Comparison of ENCODE assay signal across 17 cellular contexts in genomic region chr9:122815544-122815943, GRCh38. TPM values are rescaled to one million over a fixed set of nuclear protein-coding genes. Genes with fewer than 3 reads are reported as not detected.
DNase-seq lines count a peak whose midpoint lies in the region; ATAC-seq and TF ChIP-seq lines count a peak whose summit lies in the region.
"Had no signal": no experiment of that assay in that cellular context is flagged by ENCODE, and none has a peak within 500 bp of the region (broad histone marks: within the 10 kb centered on the region; RNA-seq: fewer than 3 reads in every experiment).

No MANE protein-coding gene starts in this region.

- H3K4me3 Mint-ChIP-seq in activated naive CD4-positive, alpha-beta T cell treated with anti-CD3 and anti-CD28 coated beads for 36 hours = peak overlapping the region; percentile 65
- peak overlapping the region in 1 of 2 donors; percentile 66 for H3K4me3 Mint-ChIP-seq in effector memory CD8-positive, alpha-beta T cell

- no peak for TF ChIP-seq POLR2A in gastrocnemius medialis (IDR thresholded peaks at IDR 0.05)

- DNase-seq in activated naive CD4-positive, alpha-beta T cell treated with anti-CD3 and anti-CD28 coated beads for 36 hours = no peak
- DNase-seq in activated naive CD4-positive, alpha-beta T cell treated with Interleukin-2 at 50 U/mL for 16 hours = no peak
- DNase-seq in M059J (ENCODE audit: low read depth) = peak; percentile 50
- DNase-seq in effector memory CD8-positive, alpha-beta T cell = no peak
- DNase-seq in gastrocnemius medialis = no peak
- DNase-seq in DMS53 treated with DMSO at 0.1 percent for 48 hours (lab: John Stamatoyannopoulos, UW; ENCODE audit: unreplicated experiment) = no peak
- no peak for DNase-seq in COLO829 (ENCODE audit: low spot score)
- DNase-seq: DMS 273 treated with DMSO at 0.1 percent for 48 hours, glutamatergic neuron, midbrain, NCI-H1105 treated with DMSO at 0.1 percent for 48 hours, NCI-H748 treated with DMSO at 0.1 percent for 48 hours, nucleus accumbens, SK-N-SH had no signal

- no peaks in the 10 kb centered on the region for H3K9me3 Mint-ChIP-seq in activated naive CD4-positive, alpha-beta T cell treated with anti-CD3 and anti-CD28 coated beads for 36 hours
- no peaks in the 10 kb centered on the region for H3K9me3 Mint-ChIP-seq in effector memory CD8-positive, alpha-beta T cell

- CTCF ChIA-PET in activated naive CD4-positive, alpha-beta T cell treated with anti-CD3 and anti-CD28 coated beads for 36 hours (lab: Charles Lee) = interaction anchor here (1.0 to 1.4 kb wide), 3 partner anchors 175 to 691 kb away, joined by 3 to 4 read pairs (median 4); no protein-coding TSS in a partner anchor

- in situ Hi-C loops in gastrocnemius medialis (cut with MboI; ENCODE audit: low sequenced_read_pairs in 4 of 4) = loop anchor here (10.0 to 25.0 kb wide), 6 partner anchors 351 to 703 kb away; partner anchors contain the start of gene PTGS1 (in 1 of the 4)

- H3K4me3 ChIP-seq in gastrocnemius medialis = no peak overlapping the region
- H3K4me3 ChIP-seq: K562 had no signal

- peak overlapping the region in 3 of 4 donors; percentile 51 to 60 (median 51) for H3K27ac ChIP-seq in gastrocnemius medialis

- peaks cover 15% of the 10 kb centered on the region for H3K36me3 Mint-ChIP-seq in activated naive CD4-positive, alpha-beta T cell treated with anti-CD3 and anti-CD28 coated beads for 36 hours (ENCODE audit: low read depth)
- peaks cover 16% of the 10 kb centered on the region for H3K36me3 Mint-ChIP-seq in effector memory CD8-positive, alpha-beta T cell (ENCODE audit: insufficient read depth)

- H3K36me3 ChIP-seq in gastrocnemius medialis = no peaks in the 10 kb centered on the region

- no peaks in the 10 kb centered on the region for H3K9me3 ChIP-seq in gastrocnemius medialis
- H3K9me3 ChIP-seq: SK-N-SH had no signal

- no peak for TF ChIP-seq CTCF in gastrocnemius medialis (IDR thresholded peaks at IDR 0.05 in 4 of 5, conservative IDR thresholded peaks at IDR 0.05 in 1 of 5)

- intact Hi-C loops in activated naive CD4-positive, alpha-beta T cell treated with anti-CD3 and anti-CD28 coated beads for 36 hours (cut with micrococcal nuclease) = loop anchor here (10.0 kb wide), 3 partner anchors 409 to 471 kb away; partner anchors contain the start of gene PTGS1
- intact Hi-C loops in gastrocnemius medialis (cut with DNase I; ENCODE audit: low total_unique reads) = loop anchor here (10.0 kb wide), 1 partner anchor 691 kb away; no protein-coding TSS in a partner anchor

- peaks cover 22% of the 10 kb centered on the region for H3K4me1 Mint-ChIP-seq in activated naive CD4-positive, alpha-beta T cell treated with anti-CD3 and anti-CD28 coated beads for 36 hours (ENCODE audit: low read depth)
- peaks cover 19 to 20% of the 10 kb centered on the region in 2 donors for H3K4me1 Mint-ChIP-seq in effector memory CD8-positive, alpha-beta T cell (ENCODE audit: low read depth in 2 of 2)

- H3K27me3 ChIP-seq in gastrocnemius medialis = no peaks in the 10 kb centered on the region

- H3K4me1 ChIP-seq in gastrocnemius medialis = peaks cover 0 to 13% of the 10 kb centered on the region in 2 donors

- no peaks in the 10 kb centered on the region for H3K27me3 Mint-ChIP-seq in activated naive CD4-positive, alpha-beta T cell treated with anti-CD3 and anti-CD28 coated beads for 36 hours (ENCODE audit: low read depth)
- no peaks in the 10 kb centered on the region for H3K27me3 Mint-ChIP-seq in effector memory CD8-positive, alpha-beta T cell

- peak overlapping the region; percentile 89 for H3K27ac Mint-ChIP-seq in activated naive CD4-positive, alpha-beta T cell treated with anti-CD3 and anti-CD28 coated beads for 36 hours
- peak overlapping the region; percentile 94 to 95 for H3K27ac Mint-ChIP-seq in effector memory CD8-positive, alpha-beta T cell

- no peak for ATAC-seq in effector memory CD8-positive, alpha-beta T cell (replicated peaks)
- ATAC-seq in gastrocnemius medialis (no peak), HG03159 (IDR thresholded peaks at IDR 0.05; ENCODE audit: unreplicated experiment) (no peak)
- ATAC-seq: K562 had no signal

RNA-seq across cellular contexts. Expression of gene PDCL, which starts 12.8 kb away (rescaled TPM):
- 10 to 100 TPM; 19.5 to 19.6 TPM for total RNA-seq in activated naive CD4-positive, alpha-beta T cell treated with anti-CD3 and anti-CD28 coated beads for 36 hours
- total RNA-seq in M059J (2014; rRNA removed; shearing (Covaris generic)) = 33.3 and 47.0 TPM in 2 replicates
- total RNA-seq in gastrocnemius medialis = 10 to 100 TPM in 1 of 4 donors, 1 to 10 TPM in 3; 3.3 to 10.7 (median 5.6) TPM

RNA-seq across cellular contexts. Expression of gene OR1K1, which starts 15.6 kb away (rescaled TPM):
- total RNA-seq in activated naive CD4-positive, alpha-beta T cell treated with anti-CD3 and anti-CD28 coated beads for 36 hours = not detected
- not detected in 2 replicates for total RNA-seq in M059J (2014; rRNA removed; shearing (Covaris generic))
- not detected for total RNA-seq in gastrocnemius medialis
- total RNA-seq: K562, sciatic nerve had no signal

RNA-seq across cellular contexts. Expression of gene OR5C1, which starts 26.8 kb away (rescaled TPM):
- not detected for total RNA-seq in activated naive CD4-positive, alpha-beta T cell treated with anti-CD3 and anti-CD28 coated beads for 36 hours
- not detected in 2 replicates for total RNA-seq in M059J (2014; rRNA removed; shearing (Covaris generic))
- total RNA-seq in gastrocnemius medialis = not detected
- total RNA-seq: K562, sciatic nerve had no signal
